In genomic region chrY:8202837-8203236, GRCh38 we compare ENCODE assay signal across 19 cellular contexts.
DNase-seq lines count a peak whose midpoint lies in the region; ATAC-seq, FAIRE-seq and TF ChIP-seq lines count a peak whose summit lies in the region.
"Had no signal": no experiment of that assay in that cellular context is flagged by ENCODE, and none has a peak within 500 bp of the region (broad histone marks: within the 10 kb centered on the region; RNA-seq: fewer than 3 reads in every experiment).

No MANE protein-coding gene starts in this region.

- H4K91ac ChIP-seq in H1 (replicated peaks; ENCODE audit: insufficient read length, low read length) (no peak overlapping the region), neuronal stem cell (ENCODE audit: low read depth, low read length, poor library complexity) (no peak overlapping the region)

- no peak overlapping the region for H2BK5ac ChIP-seq in H1 (ENCODE audit: low read depth, low read length)
- no peak overlapping the region for H2BK5ac ChIP-seq in neuronal stem cell (ENCODE audit: low read length)

- H4K20me1 ChIP-seq in GM23338 (replicated peaks; ENCODE audit: insufficient read depth) (no peaks in the 10 kb centered on the region), H1 (replicated peaks in 1 of 2; ENCODE audit: control insufficient read depth in 1 of 2, insufficient read depth in 2 of 2, low read length in 2 of 2) (no peaks in the 10 kb centered on the region)
- H4K20me1 ChIP-seq: BLaER1 had no signal

- H3K79me2 ChIP-seq in GM23338 (replicated peaks; ENCODE audit: insufficient read depth) (no peaks in the 10 kb centered on the region), H1 (ENCODE audit: control insufficient read depth in 1 of 2, insufficient read depth in 2 of 2, low read length in 2 of 2) (no peaks in the 10 kb centered on the region)

- H3K18ac ChIP-seq in H1 (ENCODE audit: extremely low read depth, low read length) = no peak overlapping the region
- H3K18ac ChIP-seq in neuronal stem cell (ENCODE audit: low read length) = no peak overlapping the region

- no peak overlapping the region for H3K27ac ChIP-seq in GM23338 (ENCODE audit: low read depth)
- no peak overlapping the region for H3K27ac ChIP-seq in H1 (ENCODE audit: low read depth, low read length)
- H3K27ac ChIP-seq in neuronal stem cell (replicated peaks; ENCODE audit: low read length) = no peak overlapping the region
- H3K27ac ChIP-seq in caudate nucleus (ENCODE audit: low read depth, low read length) = no peak overlapping the region
- H3K27ac ChIP-seq: BLaER1 had no signal

- TF ChIP-seq POLR2A in H1 (IDR thresholded peaks at IDR 0.05; ENCODE audit: control extremely low read depth in 1 of 2, low read depth in 2 of 2, low read length in 2 of 2) = no peak

- H2AK5ac ChIP-seq in H1 (ENCODE audit: low read depth, low read length) (no peak overlapping the region), neuronal stem cell (ENCODE audit: low read depth, low read length) (no peak overlapping the region)

- H3K4me1 ChIP-seq in GM23338 (ENCODE audit: insufficient read depth) (peaks cover 21% of the 10 kb centered on the region), H1 (replicated peaks in 1 of 4; ENCODE audit: control insufficient read depth in 3 of 4, insufficient read depth in 4 of 4, low read length in 3 of 4) (no peaks in the 10 kb centered on the region), neuronal stem cell (ENCODE audit: control insufficient read depth in 2 of 2, insufficient read depth in 1 of 2, low read depth in 1 of 2, low read length in 2 of 2) (no peaks in the 10 kb centered on the region)
- H3K4me1 ChIP-seq: BLaER1 had no signal

- H3K27me3 ChIP-seq in GM23338 (ENCODE audit: insufficient read depth) (peaks cover 88% of the 10 kb centered on the region), H1 (replicated peaks in 1 of 4; ENCODE audit: control insufficient read depth in 3 of 4, extremely low read depth in 1 of 4, insufficient read depth in 3 of 4, low read length in 3 of 4) (no peaks in the 10 kb centered on the region; a peak in 1 of 7 replicates), neuronal stem cell (ENCODE audit: control insufficient read depth in 3 of 3, insufficient read depth in 3 of 3, low read depth in 1 of 3, low read length in 3 of 3) (no peaks in the 10 kb centered on the region)
- H3K27me3 ChIP-seq: BLaER1 had no signal

- TF ChIP-seq RAD21 in H1 (IDR thresholded peaks at IDR 0.05 in 1 of 2, conservative IDR thresholded peaks at IDR 0.05 in 1 of 2; ENCODE audit: low read depth in 2 of 2, low read length in 2 of 2) = no peak

- H3K4ac ChIP-seq in H1 (replicated peaks; ENCODE audit: insufficient read length, low read depth, low read length) = no peak overlapping the region
- H3K4ac ChIP-seq in neuronal stem cell (ENCODE audit: low read length) = no peak overlapping the region

- no peak overlapping the region for H3K27ac Mint-ChIP-seq in GM23338
- H3K27ac Mint-ChIP-seq: CD14-positive monocyte; CD4-positive, alpha-beta memory T cell; H9 had no signal

- DNase-seq in GM23338 (ENCODE audit: low spot score) = peak; percentile 86
- DNase-seq in H1 (ENCODE audit: low read depth in 1 of 2, low spot score in 2 of 2) = peak; percentile 39 to 58
- DNase-seq in iPS DF 4.7 (ENCODE audit: extremely low read depth, low spot score) = peak; percentile 71
- peak; percentile 9 for DNase-seq in neuronal stem cell (ENCODE audit: low spot score)
- DNase-seq in stimulated activated CD4-positive, alpha-beta T cell treated with anti-CD3 and anti-CD28 coated beads, Interleukin-4, amount 100 ng/mL, for 1 hour = no peak
- DNase-seq in caudate nucleus (lab: John Stamatoyannopoulos, UW) = no peak
- no peak for DNase-seq in NCI-H1930 (lab: John Stamatoyannopoulos, UW)
- DNase-seq: 8988T; CD4-positive, alpha-beta memory T cell; DMS153; DMS79; GDM1; GOT3; H9 had no signal

- peaks cover 34% of the 10 kb centered on the region for H3K9me3 Mint-ChIP-seq in GM23338
- H3K9me3 Mint-ChIP-seq: CD4-positive, alpha-beta memory T cell; H9 had no signal

- WGBS in H1 (ENCODE audit: extremely low coverage in 1 of 2, insufficient coverage in 1 of 2, insufficient read length in 1 of 2, insufficient replicate concordance in 2 of 2, low coverage in 1 of 2, low lambda C conversion rate in 2 of 2, missing lambda C conversion rate in 1 of 2), 2 experiments = 55% methylated on average over 3 of the region's 3 CpGs; no CpG with 5 or more reads in 1 of the 2 experiments
- WGBS in neuronal stem cell (ENCODE audit: extremely low coverage in 2 of 2, insufficient read length in 2 of 2, insufficient replicate concordance in 1 of 2), 2 donors = no CpG with 5 or more reads among the region's 3 CpGs

- no peak overlapping the region for H3K9ac ChIP-seq in H1 (replicated peaks in 1 of 4; ENCODE audit: extremely low read depth in 1 of 4, low read depth in 3 of 4, low read length in 3 of 4)
- H3K9ac ChIP-seq in neuronal stem cell (ENCODE audit: low read depth, low read length, poor library complexity) = no peak overlapping the region
- H3K9ac ChIP-seq: BLaER1 had no signal

- no peaks in the 10 kb centered on the region for H3K36me3 ChIP-seq in GM23338 (ENCODE audit: insufficient read depth)
- H3K36me3 ChIP-seq in H1 (ENCODE audit: control insufficient read depth in 2 of 4, insufficient read depth in 4 of 4, low read length in 3 of 4) = no peaks in the 10 kb centered on the region
- no peaks in the 10 kb centered on the region for H3K36me3 ChIP-seq in neuronal stem cell (replicated peaks in 1 of 2; ENCODE audit: control insufficient read depth in 2 of 2, insufficient read depth in 2 of 2, low read length in 2 of 2)
- H3K36me3 ChIP-seq: BLaER1 had no signal

- H2BK12ac ChIP-seq in H1 (ENCODE audit: low read depth, low read length) (no peak overlapping the region), neuronal stem cell (ENCODE audit: low read length) (no peak overlapping the region)

- H3K36me3 Mint-ChIP-seq in GM23338 (ENCODE audit: low read depth) = no peaks in the 10 kb centered on the region; the same call in 2 of the 3 replicates
- H3K36me3 Mint-ChIP-seq: CD14-positive monocyte; CD4-positive, alpha-beta memory T cell had no signal

- H3K4me2 ChIP-seq in GM23338 (peak overlapping the region; percentile 33), H1 (ENCODE audit: insufficient read depth in 1 of 2, low read depth in 2 of 2, low read length in 2 of 2) (no peak overlapping the region), neuronal stem cell (ENCODE audit: insufficient read depth, low read length, poor library complexity, severe bottlenecking) (no peak overlapping the region)
- H3K4me2 ChIP-seq: BLaER1 had no signal

- peak; percentile 88 for ATAC-seq in GM23338

- H2BK15ac ChIP-seq in H1 (ENCODE audit: low read length) = no peak overlapping the region
- no peak overlapping the region for H2BK15ac ChIP-seq in neuronal stem cell (ENCODE audit: low read length)

- POLR2A ChIA-PET in H1 (lab: Charles Lee; ENCODE audit: partially characterized antibody) = no interaction called here

- no peak for FAIRE-seq in H1 (lab: Jason Lieb, UNC)
- FAIRE-seq: GM12892, GM18507, HTR-8/SVneo had no signal

- H3K23me2 ChIP-seq in H1 (ENCODE audit: low read depth, low read length) = no peaks in the 10 kb centered on the region

- peaks cover 51% of the 10 kb centered on the region for H3K27me3 Mint-ChIP-seq in GM23338 (ENCODE audit: insufficient read depth, low read depth, poor library complexity)
- H3K27me3 Mint-ChIP-seq: CD4-positive, alpha-beta memory T cell had no signal

- no peak for TF ChIP-seq EP300 in H1 (IDR thresholded peaks at IDR 0.05; ENCODE audit: borderline replicate concordance in 1 of 2, low read depth in 2 of 2, low read length in 2 of 2)

- H3K79me1 ChIP-seq in H1 (ENCODE audit: low read depth, low read length) (no peaks in the 10 kb centered on the region), neuronal stem cell (ENCODE audit: low read depth, low read length) (no peaks in the 10 kb centered on the region)

- H2AFZ ChIP-seq in GM23338 = no peak overlapping the region
- no peak overlapping the region for H2AFZ ChIP-seq in H1 (ENCODE audit: low read length)
- no peak overlapping the region for H2AFZ ChIP-seq in neuronal stem cell (ENCODE audit: low read length)

- H3K23ac ChIP-seq in H1 (ENCODE audit: insufficient read length) = no peak overlapping the region
- no peak overlapping the region for H3K23ac ChIP-seq in neuronal stem cell (ENCODE audit: low read depth, low read length, poor library complexity)

- H2BK20ac ChIP-seq in H1 (ENCODE audit: low read length) = no peak overlapping the region

- H3K9me2 ChIP-seq in GM23338 (ENCODE audit: insufficient read depth) = no peaks in the 10 kb centered on the region

- H3F3A ChIP-seq in GM23338 (replicated peaks; ENCODE audit: low read depth) = no peaks in the 10 kb centered on the region

- H2BK120ac ChIP-seq in H1 (replicated peaks; ENCODE audit: low read depth, low read length) (no peak overlapping the region), neuronal stem cell (ENCODE audit: low read depth, low read length) (no peak overlapping the region)

- H3K4me3 ChIP-seq in GM23338 (peak overlapping the region; percentile 6; the same call in 1 of the 2 replicates), H1 (ENCODE audit: extremely low read depth in 1 of 4, insufficient read depth in 2 of 4, low read depth in 3 of 4, low read length in 4 of 4) (no peak overlapping the region), neuronal stem cell (ENCODE audit: low read length in 2 of 2) (no peak overlapping the region)
- H3K4me3 ChIP-seq: BLaER1 had no signal

- CTCF ChIA-PET in H1 (lab: Charles Lee; ENCODE audit: partially characterized antibody) = no interaction called here

- H3K4me1 Mint-ChIP-seq in GM23338 = peaks cover 22% of the 10 kb centered on the region; the same call in 2 of the 3 replicates
- H3K4me1 Mint-ChIP-seq: CD14-positive monocyte; CD4-positive, alpha-beta memory T cell; H9 had no signal

- no peak overlapping the region for H3K4me3 Mint-ChIP-seq in GM23338
- H3K4me3 Mint-ChIP-seq: CD14-positive monocyte; CD4-positive, alpha-beta memory T cell; H9 had no signal

- H3K9me3 ChIP-seq in H1 (ENCODE audit: insufficient read depth in 2 of 2, low read depth in 1 of 2, low read length in 1 of 2) (peaks cover 0 to 25% of the 10 kb centered on the region in 2 experiments; a peak in 2 of 4 replicates), neuronal stem cell (replicated peaks in 1 of 2; ENCODE audit: control insufficient read depth in 2 of 2, insufficient read depth in 1 of 2, low read depth in 1 of 2, low read length in 2 of 2) (no peaks in the 10 kb centered on the region)
- H3K9me3 ChIP-seq: BLaER1 had no signal

- H3K56ac ChIP-seq in H1 (replicated peaks; ENCODE audit: insufficient read length, low read depth, low read length) = no peak overlapping the region

- no peak for TF ChIP-seq CTCF in GM23338 (conservative IDR thresholded peaks at IDR 0.05; ENCODE audit: low read depth in 2 of 2)
- no peak for TF ChIP-seq CTCF in H1 (IDR thresholded peaks at IDR 0.05; ENCODE audit: control extremely low read depth in 1 of 3, insufficient read depth in 1 of 3, low read depth in 1 of 3, low read length in 3 of 3)

- no peak overlapping the region for H4K8ac ChIP-seq in H1 (ENCODE audit: extremely low read depth, insufficient read depth, low read length)
- no peak overlapping the region for H4K8ac ChIP-seq in neuronal stem cell (ENCODE audit: low read depth, low read length)

- no peak overlapping the region for H3K14ac ChIP-seq in H1 (ENCODE audit: insufficient read length)
- H3K14ac ChIP-seq in neuronal stem cell (ENCODE audit: low read length) = no peak overlapping the region

- no peak overlapping the region for H4K5ac ChIP-seq in H1 (ENCODE audit: insufficient read length, low read depth, low read length)

Comparison
In these comparisons a context has a peak if more than half of its experiments do, and no peak if none do; other contexts are left out.
1. DNase-seq: peak in GM23338 (single experiment), H1 (2 of 2), iPS DF 4.7 (single experiment) and neuronal stem cell (single experiment); none in stimulated activated CD4-positive, alpha-beta T cell treated with anti-CD3 and anti-CD28 coated beads, Interleukin-4, amount 100 ng/mL, for 1 hour (single experiment), caudate nucleus (0 of 61) and NCI-H1930 (0 of 2).